In the genomic region with DNA sequence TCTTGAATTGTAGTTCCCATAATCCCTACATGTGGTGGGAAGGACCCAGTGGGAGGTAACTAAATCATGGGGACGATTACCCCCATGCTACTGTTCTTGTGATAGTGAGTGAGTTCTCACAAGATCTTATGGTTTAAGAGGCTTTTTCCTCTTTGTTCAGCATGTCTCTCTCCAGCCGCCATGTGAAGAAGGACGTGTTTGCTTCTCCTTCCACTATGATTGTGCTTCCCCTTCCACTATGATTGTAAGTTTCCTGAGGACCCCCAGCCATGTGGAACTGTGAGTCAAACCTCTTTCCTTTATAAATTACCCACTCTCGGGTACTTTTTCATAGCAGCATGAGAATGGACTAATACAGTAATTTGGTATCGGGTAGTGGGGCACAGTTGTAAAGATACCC, we compare ENCODE assay signal across 37 cellular contexts.
"Had no signal": no experiment of that assay in that cellular context is flagged by ENCODE, and none has a peak within 500 bp of the region (broad histone marks: within the 10 kb centered on the region; RNA-seq: fewer than 3 reads in every experiment).

No MANE protein-coding gene starts in this region.

- DNase-seq: activated B cell treated with CpG ODN at 0.5 μM for 24 hours; activated CD4-positive, alpha-beta memory T cell treated with anti-CD3 and anti-CD28 coated beads, Interleukin-2, amount 10 ng/mL, durations not matched to agents 7 days and 5 days; activated CD4-positive, alpha-beta T cell treated with anti-CD3 and anti-CD28 coated beads for 4 hours; activated CD4-positive, alpha-beta T cell treated with anti-CD3 and anti-CD28 coated beads, Interleukin-2, amount 10 ng/mL, durations not matched to agents 24 days and 14 days; activated CD4-positive, alpha-beta T cell treated with anti-CD3 and anti-CD28 coated beads, Interleukin-2, amount 50 U/mL, for 1 hour; activated CD4-positive, alpha-beta T cell treated with anti-CD3 and anti-CD28 coated beads, Interleukin-2, amount 50 U/mL, for 4 hours; activated CD4-positive, CD25-positive, alpha-beta regulatory T cell treated with anti-CD3 and anti-CD28 coated beads, Interleukin-2, amount 50 U/mL, for 72 hours; activated CD8-positive, alpha-beta memory T cell treated with anti-CD3 and anti-CD28 coated beads for 24 hours; activated CD8-positive, alpha-beta memory T cell treated with anti-CD3 and anti-CD28 coated beads, Interleukin-2, amount 10 ng/mL, durations not matched to agents 7 days and 5 days; activated CD8-positive, alpha-beta memory T cell treated with anti-CD3 and anti-CD28 coated beads, Interleukin-2, amount 50 U/mL, for 48 hours; activated CD8-positive, alpha-beta T cell treated with anti-CD3 and anti-CD28 coated beads, Interleukin-2, amount 10 ng/mL, durations not matched to agents 7 days and 5 days; activated effector memory CD4-positive, alpha-beta T cell treated with Interleukin-2 at 50 U/mL for 16 hours; activated gamma-delta T cell; activated naive CD4-positive, alpha-beta T cell treated with anti-CD3 and anti-CD28 coated beads, Interleukin-2, amount 10 ng/mL, durations not matched to agents 7 days and 5 days; activated naive CD4-positive, alpha-beta T cell treated with Interleukin-2 at 50 U/mL for 16 hours; activated naive CD8-positive, alpha-beta T cell treated with anti-CD3 and anti-CD28 coated beads, Interleukin-2, amount 10 ng/mL, durations not matched to agents 7 days and 5 days; activated naive CD8-positive, alpha-beta T cell treated with anti-CD3 and anti-CD28 coated beads, Interleukin-2, amount 50 U/mL, for 24 hours; activated T-cell treated with anti-CD3 and anti-CD28 coated beads, Interleukin-2, amount 50 U/mL, for 24 hours; activated T-cell treated with anti-CD3 and anti-CD28 coated beads, Interleukin-2, amount 50 U/mL, for 48 hours; amygdala; anterior cingulate cortex; central memory CD4-positive, alpha-beta T cell; cerebellar nuclear complex; SW 1271; T-helper 1 cell; T-helper 2 cell; T-helper 9 cell had no signal

- H3K4me3 ChIP-seq: ascending aorta, cardiac muscle cell had no signal

- H3K27ac Mint-ChIP-seq: activated B cell treated with CpG ODN at 0.5 μM for 24 hours; activated CD4-positive, alpha-beta memory T cell treated with anti-CD3 and anti-CD28 coated beads, Interleukin-2, amount 10 ng/mL, durations not matched to agents 7 days and 5 days; activated CD4-positive, alpha-beta T cell treated with anti-CD3 and anti-CD28 coated beads, Interleukin-2, amount 10 ng/mL, durations not matched to agents 24 days and 14 days; activated CD8-positive, alpha-beta memory T cell treated with anti-CD3 and anti-CD28 coated beads, Interleukin-2, amount 10 ng/mL, durations not matched to agents 7 days and 5 days; activated CD8-positive, alpha-beta T cell treated with anti-CD3 and anti-CD28 coated beads, Interleukin-2, amount 10 ng/mL, durations not matched to agents 7 days and 5 days; activated naive CD4-positive, alpha-beta T cell treated with anti-CD3 and anti-CD28 coated beads, Interleukin-2, amount 10 ng/mL, durations not matched to agents 7 days and 5 days; activated naive CD4-positive, alpha-beta T cell treated with anti-CD3 and anti-CD28 coated beads, Interleukin-2, amount 50 U/mL, for 24 hours; activated naive CD8-positive, alpha-beta T cell; activated naive CD8-positive, alpha-beta T cell treated with anti-CD3 and anti-CD28 coated beads, Interleukin-2, amount 10 ng/mL, durations not matched to agents 7 days and 5 days; activated naive CD8-positive, alpha-beta T cell treated with anti-CD3 and anti-CD28 coated beads, Interleukin-2, amount 50 U/mL, for 24 hours; activated T-cell treated with anti-CD3 and anti-CD28 coated beads, Interleukin-2, amount 50 U/mL, for 24 hours; activated T-helper 2 cell treated with anti-CD3 and anti-CD28 coated beads, Interferon-gamma antibody, Interleukin-2, Interleukin-4, amounts not matched to agents 10 μg/mL and 5 μg/mL and 100 μg/mL, durations not matched to agents 14 hours and 24 hours and 36 hours; brain; T-helper 1 cell treated with Interleukin-12 subunit alpha and Interleukin-12 subunit beta and Interleukin-4 antibody, amounts not matched to agents 30 μg/mL and 1 μg/mL, for 36 hours; T-helper 2 cell treated with Interferon-gamma antibody and Interleukin-4, amounts not matched to agents 5 μg/mL and 100 μg/mL, for 36 hours had no signal

- H3K27me3 ChIP-seq: ascending aorta, cardiac muscle cell had no signal

- FAIRE-seq: bronchial epithelial cell had no signal

- H3K4me3 Mint-ChIP-seq: activated B cell treated with CpG ODN at 0.5 μM for 24 hours; activated CD4-positive, alpha-beta memory T cell treated with anti-CD3 and anti-CD28 coated beads, Interleukin-2, amount 10 ng/mL, durations not matched to agents 7 days and 5 days; activated CD4-positive, alpha-beta T cell treated with anti-CD3 and anti-CD28 coated beads, Interleukin-2, amount 10 ng/mL, durations not matched to agents 24 days and 14 days; activated CD8-positive, alpha-beta memory T cell treated with anti-CD3 and anti-CD28 coated beads, Interleukin-2, amount 10 ng/mL, durations not matched to agents 7 days and 5 days; activated CD8-positive, alpha-beta T cell treated with anti-CD3 and anti-CD28 coated beads, Interleukin-2, amount 10 ng/mL, durations not matched to agents 7 days and 5 days; activated naive CD4-positive, alpha-beta T cell treated with anti-CD3 and anti-CD28 coated beads, Interleukin-2, amount 10 ng/mL, durations not matched to agents 7 days and 5 days; activated naive CD4-positive, alpha-beta T cell treated with anti-CD3 and anti-CD28 coated beads, Interleukin-2, amount 50 U/mL, for 24 hours; activated naive CD8-positive, alpha-beta T cell; activated naive CD8-positive, alpha-beta T cell treated with anti-CD3 and anti-CD28 coated beads, Interleukin-2, amount 10 ng/mL, durations not matched to agents 7 days and 5 days; activated naive CD8-positive, alpha-beta T cell treated with anti-CD3 and anti-CD28 coated beads, Interleukin-2, amount 50 U/mL, for 24 hours; activated T-cell treated with anti-CD3 and anti-CD28 coated beads, Interleukin-2, amount 50 U/mL, for 24 hours; brain; T-helper 1 cell treated with Interleukin-12 subunit alpha and Interleukin-12 subunit beta and Interleukin-4 antibody, amounts not matched to agents 30 μg/mL and 1 μg/mL, for 36 hours; T-helper 2 cell treated with Interferon-gamma antibody and Interleukin-4, amounts not matched to agents 5 μg/mL and 100 μg/mL, for 36 hours had no signal

- H3K27ac ChIP-seq: ascending aorta, cardiac muscle cell, VCaP had no signal

- H3K9me3 Mint-ChIP-seq: activated naive CD4-positive, alpha-beta T cell treated with anti-CD3 and anti-CD28 coated beads, Interleukin-2, amount 50 U/mL, for 24 hours had no signal

- ATAC-seq: activated CD8-positive, alpha-beta memory T cell treated with anti-CD3 and anti-CD28 coated beads, Interleukin-2, amount 10 ng/mL, durations not matched to agents 7 days and 5 days; activated CD8-positive, alpha-beta T cell treated with anti-CD3 and anti-CD28 coated beads, Interleukin-2, amount 10 ng/mL, durations not matched to agents 7 days and 5 days; activated naive CD8-positive, alpha-beta T cell treated with anti-CD3 and anti-CD28 coated beads, Interleukin-2, amount 50 U/mL, for 24 hours had no signal

- H3K27me3 Mint-ChIP-seq: activated B cell treated with CpG ODN at 0.5 μM for 24 hours; activated CD4-positive, alpha-beta memory T cell treated with anti-CD3 and anti-CD28 coated beads, Interleukin-2, amount 10 ng/mL, durations not matched to agents 7 days and 5 days; activated CD4-positive, alpha-beta T cell treated with anti-CD3 and anti-CD28 coated beads, Interleukin-2, amount 10 ng/mL, durations not matched to agents 24 days and 14 days; activated CD8-positive, alpha-beta memory T cell treated with anti-CD3 and anti-CD28 coated beads, Interleukin-2, amount 10 ng/mL, durations not matched to agents 7 days and 5 days; activated naive CD4-positive, alpha-beta T cell treated with anti-CD3 and anti-CD28 coated beads, Interleukin-2, amount 10 ng/mL, durations not matched to agents 7 days and 5 days; activated naive CD4-positive, alpha-beta T cell treated with anti-CD3 and anti-CD28 coated beads, Interleukin-2, amount 50 U/mL, for 24 hours; activated naive CD8-positive, alpha-beta T cell; activated naive CD8-positive, alpha-beta T cell treated with anti-CD3 and anti-CD28 coated beads, Interleukin-2, amount 10 ng/mL, durations not matched to agents 7 days and 5 days; activated naive CD8-positive, alpha-beta T cell treated with anti-CD3 and anti-CD28 coated beads, Interleukin-2, amount 50 U/mL, for 24 hours; activated T-cell treated with anti-CD3 and anti-CD28 coated beads, Interleukin-2, amount 50 U/mL, for 24 hours; brain had no signal

- H3K36me3 ChIP-seq: cardiac muscle cell had no signal
